1 cellular context compared by ENCODE assay signal in genomic region chr6:44042261-44043035, GRCh38.
TF ChIP-seq lines count a peak whose summit lies in the region.

No MANE protein-coding gene starts in this region.

TF ChIP-seq in H1, 55 proteins besides CTCF, POLR2A, EP300 and RAD21:
- TF ChIP-seq SP4 (IDR thresholded peaks at IDR 0.05; ENCODE audit: low read length) = no peak
- TF ChIP-seq FOSL1 (IDR thresholded peaks at IDR 0.05; ENCODE audit: insufficient read depth, low read depth, low read length) = no peak
- TF ChIP-seq TAF1 (IDR thresholded peaks at IDR 0.05; ENCODE audit: low read depth, low read length) = no peak
- no peak for TF ChIP-seq BACH1 (IDR thresholded peaks at IDR 0.05; ENCODE audit: low read length)
- no peak for TF ChIP-seq ATF3 (IDR thresholded peaks at IDR 0.05; ENCODE audit: insufficient read depth, low read depth, low read length)
- TF ChIP-seq JUN (IDR thresholded peaks at IDR 0.05; ENCODE audit: low read depth, low read length) = no peak
- no peak for TF ChIP-seq HDAC2 (IDR thresholded peaks at IDR 0.05; ENCODE audit: borderline replicate concordance in 1 of 2, low read depth in 2 of 2, low read length in 2 of 2)
- TF ChIP-seq CBX8 (IDR thresholded peaks at IDR 0.05; ENCODE audit: borderline replicate concordance, low read depth, low read length) = no peak
- TF ChIP-seq YY1 (IDR thresholded peaks at IDR 0.05; ENCODE audit: low read depth, low read length) = no peak
- TF ChIP-seq SIX5 (IDR thresholded peaks at IDR 0.05; ENCODE audit: low read depth, low read length) = no peak
